10 cellular contexts compared by ENCODE assay signal in the genomic region with DNA sequence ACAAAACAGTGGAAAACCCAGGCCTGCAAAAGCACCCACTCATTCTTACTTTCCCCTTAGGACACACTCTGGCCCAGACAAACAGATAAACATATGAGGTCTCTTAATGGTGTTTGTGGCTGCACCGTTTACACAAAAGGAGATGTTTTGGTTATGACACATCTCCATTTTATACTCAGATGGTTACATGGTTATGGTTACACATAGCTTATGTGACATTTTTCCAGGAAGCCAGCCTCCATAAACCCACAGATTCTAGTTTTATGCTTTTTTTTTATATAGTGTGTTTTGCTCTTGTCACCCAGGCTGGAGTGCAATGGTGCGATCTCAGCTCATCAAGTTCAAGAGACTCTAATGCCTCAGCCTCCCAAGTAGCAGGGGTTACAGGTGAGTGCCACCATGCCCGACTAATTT. TPM values are rescaled to one million over a fixed set of nuclear protein-coding genes. Genes with fewer than 3 reads are reported as not detected.
DNase-seq lines count a peak whose midpoint lies in the region; ATAC-seq and TF ChIP-seq lines count a peak whose summit lies in the region.
"Had no signal": no experiment of that assay in that cellular context is flagged by ENCODE, and none has a peak within 500 bp of the region (broad histone marks: within the 10 kb centered on the region; RNA-seq: fewer than 3 reads in every experiment).

No MANE protein-coding gene starts in this region.

- POLR2A ChIA-PET in BJ (lab: Charles Lee) = interaction anchor here (0.6 to 0.7 kb wide), 2 partner anchors 414 to 1794 kb away, joined by 3 read pairs; no protein-coding TSS in a partner anchor

- H3K4me1 Mint-ChIP-seq in HFFc6 (ENCODE audit: low read depth) = peaks cover 9% of the 10 kb centered on the region
- peaks cover 55% of the 10 kb centered on the region for H3K4me1 Mint-ChIP-seq in activated naive CD8-positive, alpha-beta T cell (ENCODE audit: low read depth)

- ATAC-seq in HG02623 (IDR thresholded peaks at IDR 0.05; ENCODE audit: unreplicated experiment) = no peak

- CTCF ChIA-PET in BJ (lab: Yijun Ruan, JAX) = interaction anchor here (1.1 to 1.2 kb wide), 2 partner anchors 9 to 260 kb away, joined by 3 to 4 read pairs; no protein-coding TSS in a partner anchor

- no peaks in the 10 kb centered on the region for H3K36me3 Mint-ChIP-seq in HFFc6 (ENCODE audit: low read depth)
- H3K36me3 Mint-ChIP-seq in activated naive CD8-positive, alpha-beta T cell = peaks cover 5% of the 10 kb centered on the region

- no peaks in the 10 kb centered on the region for H3K4me1 ChIP-seq in ascending aorta

- H3K27me3 Mint-ChIP-seq in HFFc6 (ENCODE audit: insufficient read depth) = peaks cover 21% of the 10 kb centered on the region
- no peaks in the 10 kb centered on the region for H3K27me3 Mint-ChIP-seq in activated naive CD8-positive, alpha-beta T cell

- TF ChIP-seq CTCF in BJ (IDR thresholded peaks at IDR 0.05; ENCODE audit: insufficient read depth, low read depth, low read length) = no peak
- no peak for TF ChIP-seq CTCF in HFFc6 (IDR thresholded peaks at IDR 0.05)
- TF ChIP-seq CTCF in ascending aorta (IDR thresholded peaks at IDR 0.05) = no peak
- no peak for TF ChIP-seq CTCF in dorsolateral prefrontal cortex (IDR thresholded peaks at IDR 0.05 in 54 of 56, conservative IDR thresholded peaks at IDR 0.05 in 2 of 56; ENCODE audit: low read depth in 1 of 56, partially characterized antibody in 56 of 56)

- DNase-seq in BJ (ENCODE audit: low read depth) (peak; percentile 91), HFFc6 (peak; percentile 80), kidney tubule cell (ENCODE audit: low spot score) (peak; percentile 51), middle frontal gyrus (ENCODE audit: extremely low spot score, low spot score) (no peak), ascending aorta (ENCODE audit: low spot score in 2 of 2) (no peak), dorsolateral prefrontal cortex (no peak)
- DNase-seq: NCI-H2171 had no signal

- no peak overlapping the region for H3K27ac Mint-ChIP-seq in HFFc6
- H3K27ac Mint-ChIP-seq in activated naive CD8-positive, alpha-beta T cell = peak overlapping the region; percentile 87

- intact Hi-C loops in ascending aorta (cut with DNase I) = no loop called here
- intact Hi-C loops in dorsolateral prefrontal cortex (cut with DNase I) = no loop called here

- H3K9me3 ChIP-seq in ascending aorta = no peaks in the 10 kb centered on the region

- no peak overlapping the region for H3K4me3 Mint-ChIP-seq in HFFc6
- no peak overlapping the region for H3K4me3 Mint-ChIP-seq in activated naive CD8-positive, alpha-beta T cell

- H3K9me3 Mint-ChIP-seq in HFFc6 = no peaks in the 10 kb centered on the region; the same call in 1 of the 2 replicates
- no peaks in the 10 kb centered on the region for H3K9me3 Mint-ChIP-seq in activated naive CD8-positive, alpha-beta T cell (ENCODE audit: low read depth)

- H3K27me3 ChIP-seq in BJ (ENCODE audit: control insufficient read depth, insufficient read depth, low read length) (0 out of 2 replicates have a peak, but pooled peaks cover 2% of the 10 kb centered on the region), ascending aorta (no peaks in the 10 kb centered on the region), dorsolateral prefrontal cortex (no peaks in the 10 kb centered on the region)

- H3K27ac ChIP-seq in ascending aorta = no peak overlapping the region
- no peak overlapping the region for H3K27ac ChIP-seq in dorsolateral prefrontal cortex
- H3K27ac ChIP-seq: coronary artery had no signal

- H3K36me3 ChIP-seq in BJ (ENCODE audit: control insufficient read depth, insufficient read depth, low read length) = no peaks in the 10 kb centered on the region
- no peaks in the 10 kb centered on the region for H3K36me3 ChIP-seq in ascending aorta

- H3K4me3 ChIP-seq in BJ (ENCODE audit: low read depth, low read length) = no peak overlapping the region
- H3K4me3 ChIP-seq in ascending aorta = no peak overlapping the region
- H3K4me3 ChIP-seq in dorsolateral prefrontal cortex = no peak overlapping the region
- H3K4me3 ChIP-seq: coronary artery had no signal

RNA-seq across cellular contexts. Expression of gene KLRD1, which starts 3.5 kb away (rescaled TPM):
- 0.13 and 0.74 TPM in 2 replicates for polyA plus RNA-seq in BJ (2011; rRNA removed)
- polyA minus RNA-seq in BJ (2011; rRNA and poly(A)+ RNA removed) = 0.24 and 0.26 TPM in 2 replicates
- under 1 TPM; 0.14 to 0.78 (median 0.28) TPM for total RNA-seq in HFFc6 (2021; fragmentation: NEBNext Ultra II Directional; extraction: Animal tissue kit (Norgen Biotek cat#: 25700))
- total RNA-seq in ascending aorta (0.11 TPM), dorsolateral prefrontal cortex (1 to 10 TPM in 106 of 120 experiments, under 1 TPM in 14; 0.42 to 8.8 (median 1.9) TPM)

Comparison
In these comparisons a context has a peak if more than half of its experiments do, and no peak if none do; other contexts are left out.
1. DNase-seq: peak in BJ (single experiment), HFFc6 (single experiment) and kidney tubule cell (single experiment); none in middle frontal gyrus (single experiment), ascending aorta (0 of 2) and dorsolateral prefrontal cortex (0 of 10).